ENCODE assay signal across 1 cellular context in the genomic region with DNA sequence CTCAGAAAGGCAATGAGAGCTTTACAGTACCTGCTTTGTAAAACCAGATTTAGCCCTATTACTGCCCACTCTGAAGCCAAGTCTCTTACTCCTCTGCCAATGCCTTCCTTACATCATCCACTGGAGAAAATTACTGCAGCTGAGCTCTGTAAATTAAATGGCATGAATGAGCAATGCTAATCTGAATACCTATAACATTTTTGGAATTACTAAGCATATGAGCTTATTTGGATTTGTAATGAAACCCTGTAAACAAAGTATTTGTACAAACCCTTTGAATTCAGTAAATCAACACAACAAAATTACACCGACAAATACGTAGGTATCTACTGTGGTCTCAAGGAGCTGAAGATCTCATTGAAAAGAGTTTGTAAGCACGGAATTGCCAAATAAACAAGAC.
TF ChIP-seq lines count a peak whose summit lies in the region.

No MANE protein-coding gene starts in this region.

TF ChIP-seq in GM23338, 12 proteins besides CTCF, POLR2A, EP300 and RAD21:
- no peak for TF ChIP-seq EZH2phosphoT487 (IDR thresholded peaks at IDR 0.05; ENCODE audit: unreplicated experiment)
- TF ChIP-seq POLR2AphosphoS5 (IDR thresholded peaks at IDR 0.05; ENCODE audit: low read depth), result no peak
- no peak for TF ChIP-seq EZH2 (IDR thresholded peaks at IDR 0.05; ENCODE audit: low read depth, unreplicated experiment)
- no peak for TF ChIP-seq ZNF331 (CRISPR knock-in tag; IDR thresholded peaks at IDR 0.05; ENCODE audit: low read depth)
- TF ChIP-seq NANOG (IDR thresholded peaks at IDR 0.05; ENCODE audit: borderline replicate concordance), result no peak
- no peak for TF ChIP-seq JUNB (IDR thresholded peaks at IDR 0.05; ENCODE audit: unreplicated experiment)
